In genomic region chr1:40833979-40834378, GRCh38 we compare ENCODE assay signal across 30 cellular contexts.
"Had no signal": no experiment of that assay in that cellular context is flagged by ENCODE, and none has a peak within 500 bp of the region (broad histone marks: within the 10 kb centered on the region; RNA-seq: fewer than 3 reads in every experiment).

No MANE protein-coding gene starts in this region.

- H3K9me3 Mint-ChIP-seq: natural killer cell; nephron; neural progenitor cell; stimulated activated memory B cell treated with anti-CD40 and anti-IgM and Interleukin-4, amounts not matched to agents 10 μg/mL and 1 μg/mL and 100 μg/mL, for 72 hours; stimulated activated naive CD8-positive, alpha-beta T cell treated with anti-CD3 and anti-CD28 coated beads, Interleukin-15, amount 100 ng/mL, for 72 hours; type B pancreatic cell had no signal

- H3K27me3 Mint-ChIP-seq: naive thymus-derived CD4-positive, alpha-beta T cell; progenitor cell of endocrine pancreas; stimulated activated naive CD8-positive, alpha-beta T cell treated with anti-CD3 and anti-CD28 coated beads, Interleukin-15, amount 100 ng/mL, for 72 hours; type B pancreatic cell had no signal

- DNase-seq: naive thymus-derived CD4-positive, alpha-beta T cell; natural killer cell; nucleus accumbens; psoas muscle; right cardiac atrium; right lobe of liver; sigmoid colon; small intestine; stimulated activated CD4-positive, alpha-beta T cell treated with anti-CD3 and anti-CD28 coated beads, Interleukin-12 subunit alpha, Interleukin-12 subunit beta, amount 100 ng/mL, for 4 hours; stimulated activated CD4-positive, alpha-beta T cell treated with anti-CD3 and anti-CD28 coated beads, Interleukin-1b, Interleukin-23, amount 100 ng/mL, for 48 hours; stimulated activated CD4-positive, alpha-beta T cell treated with anti-CD3 and anti-CD28 coated beads, Interleukin-4, amount 100 ng/mL, for 1 hour; stimulated activated CD4-positive, alpha-beta T cell treated with anti-CD3 and anti-CD28 coated beads, Interleukin-4, amount 100 ng/mL, for 4 hours; stimulated activated CD8-positive, alpha-beta memory T cell treated with anti-CD3 and anti-CD28 coated beads, Interleukin-4, amount 100 ng/mL, for 48 hours; stimulated activated naive CD4-positive, alpha-beta T cell; stimulated activated naive CD8-positive, alpha-beta T cell treated with anti-CD3 and anti-CD28 coated beads, Interleukin-15, amount 100 ng/mL, for 72 hours; stimulated activated naive CD8-positive, alpha-beta T cell treated with anti-CD3 and anti-CD28 coated beads, Interleukin-15, Interleukin-2, amounts not matched to agents 100 U/mL and 50 U/mL, for 24 hours; substantia nigra; testis; tibial artery; transverse colon; upper lobe of right lung; uterus had no signal

- H3K36me3 ChIP-seq: neural progenitor cell, neutrophil, pancreas, right lobe of liver, suprapubic skin, transverse colon, upper lobe of right lung, uterus had no signal

- H3K4me1 Mint-ChIP-seq: natural killer cell; nephron; stimulated activated memory B cell treated with anti-CD40 and anti-IgM and Interleukin-4, amounts not matched to agents 10 μg/mL and 1 μg/mL and 100 μg/mL, for 72 hours had no signal

- H3K4me1 ChIP-seq: pancreas, psoas muscle, right lobe of liver, sigmoid colon, suprapubic skin, testis, tibial artery, transverse colon, upper lobe of right lung, uterus had no signal

- H3K27ac ChIP-seq: neural progenitor cell, neutrophil, pancreas, psoas muscle, right lobe of liver, sigmoid colon, suprapubic skin, testis, tibial artery, transverse colon, upper lobe of right lung, uterus had no signal

- H3K27ac Mint-ChIP-seq: natural killer cell; nephron; neural progenitor cell; progenitor cell of endocrine pancreas; stimulated activated memory B cell treated with anti-CD40 and anti-IgM and Interleukin-4, amounts not matched to agents 10 μg/mL and 1 μg/mL and 100 μg/mL, for 72 hours; type B pancreatic cell had no signal

- H3K9me3 ChIP-seq: neutrophil, pancreas, psoas muscle, right lobe of liver, sigmoid colon, suprapubic skin, testis, tibial artery, transverse colon, upper lobe of right lung, uterus had no signal

- H3K27me3 ChIP-seq: neural progenitor cell, pancreas, right lobe of liver, sigmoid colon, testis, tibial artery, transverse colon, upper lobe of right lung, uterus had no signal

- ATAC-seq: naive thymus-derived CD4-positive, alpha-beta T cell; natural killer cell; pancreas; psoas muscle; right cardiac atrium; right lobe of liver; stimulated activated memory B cell treated with anti-CD40 and anti-IgM and Interleukin-4, amounts not matched to agents 10 μg/mL and 1 μg/mL and 100 μg/mL, for 72 hours; stimulated activated naive CD8-positive, alpha-beta T cell treated with anti-CD3 and anti-CD28 coated beads, Interleukin-15, amount 100 ng/mL, for 72 hours; stimulated activated naive CD8-positive, alpha-beta T cell treated with anti-CD3 and anti-CD28 coated beads, Interleukin-15, Interleukin-2, amounts not matched to agents 100 U/mL and 50 U/mL, for 24 hours; upper lobe of right lung had no signal

- H3K36me3 Mint-ChIP-seq: naive thymus-derived CD4-positive, alpha-beta T cell; natural killer cell; stimulated activated memory B cell treated with anti-CD40 and anti-IgM and Interleukin-4, amounts not matched to agents 10 μg/mL and 1 μg/mL and 100 μg/mL, for 72 hours; type B pancreatic cell had no signal

- H3K4me3 Mint-ChIP-seq: naive thymus-derived CD4-positive, alpha-beta T cell; natural killer cell; nephron; neural progenitor cell; stimulated activated memory B cell treated with anti-CD40 and anti-IgM and Interleukin-4, amounts not matched to agents 10 μg/mL and 1 μg/mL and 100 μg/mL, for 72 hours; stimulated activated naive CD8-positive, alpha-beta T cell treated with anti-CD3 and anti-CD28 coated beads, Interleukin-15, amount 100 ng/mL, for 72 hours; type B pancreatic cell had no signal

- H3K4me3 ChIP-seq: neural progenitor cell, pancreas, psoas muscle, right lobe of liver, sigmoid colon, suprapubic skin, testis, tibial artery, transverse colon, upper lobe of right lung, uterus had no signal
